In the genomic region with DNA sequence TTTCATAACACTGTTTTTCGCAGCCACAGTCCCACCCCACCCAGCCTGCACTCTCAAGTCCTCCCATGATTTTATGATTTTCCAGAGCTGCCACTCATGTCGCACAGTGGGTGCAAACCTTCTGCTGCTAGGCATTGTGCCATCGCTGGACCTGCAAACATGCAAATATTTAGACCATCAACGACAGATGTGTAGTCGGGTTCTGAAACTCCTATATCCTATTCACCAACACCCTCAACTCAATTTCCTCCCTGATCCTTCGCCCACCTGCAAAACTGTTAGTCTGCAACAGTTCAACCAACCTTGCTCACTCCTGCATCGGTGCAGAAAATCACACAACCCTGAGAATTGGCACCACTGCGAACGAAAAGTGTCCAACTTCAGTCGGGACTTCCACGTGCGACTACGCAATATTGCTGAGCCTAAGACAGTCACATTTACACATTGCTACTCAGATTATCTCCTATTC, we compare ENCODE assay signal across 1 cellular context.
TF ChIP-seq lines count a peak whose summit lies in the region.

No MANE protein-coding gene starts in this region.

TF ChIP-seq in HepG2, 621 proteins besides CTCF, POLR2A, EP300 and RAD21 (continued from another document):
- TF ChIP-seq CCDC6 (CRISPR knock-in tag; IDR thresholded peaks at IDR 0.05) (peak; percentile 40; the same call in 1 of the 2 replicates), ZNF709 (CRISPR knock-in tag; IDR thresholded peaks at IDR 0.05) (0 out of 2 replicates have a peak, but pooled peaks have one; percentile 63), ARID2 (CRISPR knock-in tag; IDR thresholded peaks at IDR 0.05; ENCODE audit: borderline replicate concordance) (0 out of 2 replicates have a peak, but pooled peaks have one; percentile 33), ZFP90 (CRISPR knock-in tag; IDR thresholded peaks at IDR 0.05; ENCODE audit: borderline replicate concordance) (peak; percentile 60; the same call in 1 of the 2 replicates), GTF2F1 (IDR thresholded peaks at IDR 0.05; ENCODE audit: low read length) (no peak), HNF4G (IDR thresholded peaks at IDR 0.05; ENCODE audit: borderline replicate concordance, low read depth, low read length) (no peak), HNF4G (CRISPR knock-in tag; IDR thresholded peaks at IDR 0.05; ENCODE audit: borderline replicate concordance, low read depth) (peak; percentile 40; the same call in 1 of the 2 replicates), MTF2 (CRISPR knock-in tag; IDR thresholded peaks at IDR 0.05; ENCODE audit: borderline replicate concordance) (no peak), ZC3H4 (CRISPR knock-in tag; IDR thresholded peaks at IDR 0.05; ENCODE audit: borderline replicate concordance) (no peak), YEATS2 (CRISPR knock-in tag; IDR thresholded peaks at IDR 0.05; ENCODE audit: borderline replicate concordance) (no peak)
- TF ChIP-seq, protein P1, sequence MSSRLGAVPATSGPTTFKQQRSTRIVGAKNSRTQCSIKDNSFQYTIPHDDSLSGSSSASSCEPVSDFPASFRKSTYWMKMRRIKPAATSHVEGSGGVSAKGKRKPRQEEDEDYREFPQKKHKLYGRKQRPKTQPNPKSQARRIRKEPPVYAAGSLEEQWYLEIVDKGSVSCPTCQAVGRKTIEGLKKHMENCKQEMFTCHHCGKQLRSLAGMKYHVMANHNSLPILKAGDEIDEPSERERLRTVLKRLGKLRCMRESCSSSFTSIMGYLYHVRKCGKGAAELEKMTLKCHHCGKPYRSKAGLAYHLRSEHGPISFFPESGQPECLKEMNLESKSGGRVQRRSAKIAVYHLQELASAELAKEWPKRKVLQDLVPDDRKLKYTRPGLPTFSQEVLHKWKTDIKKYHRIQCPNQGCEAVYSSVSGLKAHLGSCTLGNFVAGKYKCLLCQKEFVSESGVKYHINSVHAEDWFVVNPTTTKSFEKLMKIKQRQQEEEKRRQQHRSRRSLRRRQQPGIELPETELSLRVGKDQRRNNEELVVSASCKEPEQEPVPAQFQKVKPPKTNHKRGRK (CRISPR knock-in tag; IDR thresholded peaks at IDR 0.05), result 0 out of 2 replicates have a peak, but pooled peaks have one; percentile 34
- TF ChIP-seq, protein P2, sequence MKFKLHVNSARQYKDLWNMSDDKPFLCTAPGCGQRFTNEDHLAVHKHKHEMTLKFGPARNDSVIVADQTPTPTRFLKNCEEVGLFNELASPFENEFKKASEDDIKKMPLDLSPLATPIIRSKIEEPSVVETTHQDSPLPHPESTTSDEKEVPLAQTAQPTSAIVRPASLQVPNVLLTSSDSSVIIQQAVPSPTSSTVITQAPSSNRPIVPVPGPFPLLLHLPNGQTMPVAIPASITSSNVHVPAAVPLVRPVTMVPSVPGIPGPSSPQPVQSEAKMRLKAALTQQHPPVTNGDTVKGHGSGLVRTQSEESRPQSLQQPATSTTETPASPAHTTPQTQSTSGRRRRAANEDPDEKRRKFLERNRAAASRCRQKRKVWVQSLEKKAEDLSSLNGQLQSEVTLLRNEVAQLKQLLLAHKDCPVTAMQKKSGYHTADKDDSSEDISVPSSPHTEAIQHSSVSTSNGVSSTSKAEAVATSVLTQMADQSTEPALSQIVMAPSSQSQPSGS (CRISPR knock-in tag; IDR thresholded peaks at IDR 0.05), result no peak
- TF ChIP-seq, protein P3, sequence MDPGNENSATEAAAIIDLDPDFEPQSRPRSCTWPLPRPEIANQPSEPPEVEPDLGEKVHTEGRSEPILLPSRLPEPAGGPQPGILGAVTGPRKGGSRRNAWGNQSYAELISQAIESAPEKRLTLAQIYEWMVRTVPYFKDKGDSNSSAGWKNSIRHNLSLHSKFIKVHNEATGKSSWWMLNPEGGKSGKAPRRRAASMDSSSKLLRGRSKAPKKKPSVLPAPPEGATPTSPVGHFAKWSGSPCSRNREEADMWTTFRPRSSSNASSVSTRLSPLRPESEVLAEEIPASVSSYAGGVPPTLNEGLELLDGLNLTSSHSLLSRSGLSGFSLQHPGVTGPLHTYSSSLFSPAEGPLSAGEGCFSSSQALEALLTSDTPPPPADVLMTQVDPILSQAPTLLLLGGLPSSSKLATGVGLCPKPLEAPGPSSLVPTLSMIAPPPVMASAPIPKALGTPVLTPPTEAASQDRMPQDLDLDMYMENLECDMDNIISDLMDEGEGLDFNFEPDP (CRISPR knock-in tag; conservative IDR thresholded peaks at IDR 0.05), result 0 out of 2 replicates have a peak, but pooled peaks have one; percentile 56
- TF ChIP-seq, protein P4, sequence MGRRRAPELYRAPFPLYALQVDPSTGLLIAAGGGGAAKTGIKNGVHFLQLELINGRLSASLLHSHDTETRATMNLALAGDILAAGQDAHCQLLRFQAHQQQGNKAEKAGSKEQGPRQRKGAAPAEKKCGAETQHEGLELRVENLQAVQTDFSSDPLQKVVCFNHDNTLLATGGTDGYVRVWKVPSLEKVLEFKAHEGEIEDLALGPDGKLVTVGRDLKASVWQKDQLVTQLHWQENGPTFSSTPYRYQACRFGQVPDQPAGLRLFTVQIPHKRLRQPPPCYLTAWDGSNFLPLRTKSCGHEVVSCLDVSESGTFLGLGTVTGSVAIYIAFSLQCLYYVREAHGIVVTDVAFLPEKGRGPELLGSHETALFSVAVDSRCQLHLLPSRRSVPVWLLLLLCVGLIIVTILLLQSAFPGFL (CRISPR knock-in tag; IDR thresholded peaks at IDR 0.05), result no peak
- TF ChIP-seq, protein P5, sequence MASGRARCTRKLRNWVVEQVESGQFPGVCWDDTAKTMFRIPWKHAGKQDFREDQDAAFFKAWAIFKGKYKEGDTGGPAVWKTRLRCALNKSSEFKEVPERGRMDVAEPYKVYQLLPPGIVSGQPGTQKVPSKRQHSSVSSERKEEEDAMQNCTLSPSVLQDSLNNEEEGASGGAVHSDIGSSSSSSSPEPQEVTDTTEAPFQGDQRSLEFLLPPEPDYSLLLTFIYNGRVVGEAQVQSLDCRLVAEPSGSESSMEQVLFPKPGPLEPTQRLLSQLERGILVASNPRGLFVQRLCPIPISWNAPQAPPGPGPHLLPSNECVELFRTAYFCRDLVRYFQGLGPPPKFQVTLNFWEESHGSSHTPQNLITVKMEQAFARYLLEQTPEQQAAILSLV (CRISPR knock-in tag; IDR thresholded peaks at IDR 0.05; ENCODE audit: borderline replicate concordance), result no peak
- TF ChIP-seq, protein P6, sequence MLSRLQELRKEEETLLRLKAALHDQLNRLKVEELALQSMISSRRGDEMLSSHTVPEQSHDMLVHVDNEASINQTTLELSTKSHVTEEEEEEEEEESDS (CRISPR knock-in tag; IDR thresholded peaks at IDR 0.05; ENCODE audit: borderline replicate concordance), result 0 out of 2 replicates have a peak, but pooled peaks have one; percentile 45
- TF ChIP-seq, protein P7, sequence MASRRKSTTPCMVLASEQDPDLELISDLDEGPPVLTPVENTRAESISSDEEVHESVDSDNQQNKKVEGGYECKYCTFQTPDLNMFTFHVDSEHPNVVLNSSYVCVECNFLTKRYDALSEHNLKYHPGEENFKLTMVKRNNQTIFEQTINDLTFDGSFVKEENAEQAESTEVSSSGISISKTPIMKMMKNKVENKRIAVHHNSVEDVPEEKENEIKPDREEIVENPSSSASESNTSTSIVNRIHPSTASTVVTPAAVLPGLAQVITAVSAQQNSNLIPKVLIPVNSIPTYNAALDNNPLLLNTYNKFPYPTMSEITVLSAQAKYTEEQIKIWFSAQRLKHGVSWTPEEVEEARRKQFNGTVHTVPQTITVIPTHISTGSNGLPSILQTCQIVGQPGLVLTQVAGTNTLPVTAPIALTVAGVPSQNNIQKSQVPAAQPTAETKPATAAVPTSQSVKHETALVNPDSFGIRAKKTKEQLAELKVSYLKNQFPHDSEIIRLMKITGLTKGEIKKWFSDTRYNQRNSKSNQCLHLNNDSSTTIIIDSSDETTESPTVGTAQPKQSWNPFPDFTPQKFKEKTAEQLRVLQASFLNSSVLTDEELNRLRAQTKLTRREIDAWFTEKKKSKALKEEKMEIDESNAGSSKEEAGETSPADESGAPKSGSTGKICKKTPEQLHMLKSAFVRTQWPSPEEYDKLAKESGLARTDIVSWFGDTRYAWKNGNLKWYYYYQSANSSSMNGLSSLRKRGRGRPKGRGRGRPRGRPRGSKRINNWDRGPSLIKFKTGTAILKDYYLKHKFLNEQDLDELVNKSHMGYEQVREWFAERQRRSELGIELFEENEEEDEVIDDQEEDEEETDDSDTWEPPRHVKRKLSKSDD (CRISPR knock-in tag; IDR thresholded peaks at IDR 0.05; ENCODE audit: low read depth), result no peak
- TF ChIP-seq, protein P8, sequence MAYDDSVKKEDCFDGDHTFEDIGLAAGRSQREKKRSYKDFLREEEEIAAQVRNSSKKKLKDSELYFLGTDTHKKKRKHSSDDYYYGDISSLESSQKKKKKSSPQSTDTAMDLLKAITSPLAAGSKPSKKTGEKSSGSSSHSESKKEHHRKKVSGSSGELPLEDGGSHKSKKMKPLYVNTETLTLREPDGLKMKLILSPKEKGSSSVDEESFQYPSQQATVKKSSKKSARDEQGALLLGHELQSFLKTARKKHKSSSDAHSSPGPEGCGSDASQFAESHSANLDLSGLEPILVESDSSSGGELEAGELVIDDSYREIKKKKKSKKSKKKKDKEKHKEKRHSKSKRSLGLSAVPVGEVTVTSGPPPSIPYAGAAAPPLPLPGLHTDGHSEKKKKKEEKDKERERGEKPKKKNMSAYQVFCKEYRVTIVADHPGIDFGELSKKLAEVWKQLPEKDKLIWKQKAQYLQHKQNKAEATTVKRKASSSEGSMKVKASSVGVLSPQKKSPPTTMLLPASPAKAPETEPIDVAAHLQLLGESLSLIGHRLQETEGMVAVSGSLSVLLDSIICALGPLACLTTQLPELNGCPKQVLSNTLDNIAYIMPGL (CRISPR knock-in tag; IDR thresholded peaks at IDR 0.05; ENCODE audit: borderline replicate concordance in 1 of 2, low read depth in 1 of 2), result no peak
